In the genomic region with DNA sequence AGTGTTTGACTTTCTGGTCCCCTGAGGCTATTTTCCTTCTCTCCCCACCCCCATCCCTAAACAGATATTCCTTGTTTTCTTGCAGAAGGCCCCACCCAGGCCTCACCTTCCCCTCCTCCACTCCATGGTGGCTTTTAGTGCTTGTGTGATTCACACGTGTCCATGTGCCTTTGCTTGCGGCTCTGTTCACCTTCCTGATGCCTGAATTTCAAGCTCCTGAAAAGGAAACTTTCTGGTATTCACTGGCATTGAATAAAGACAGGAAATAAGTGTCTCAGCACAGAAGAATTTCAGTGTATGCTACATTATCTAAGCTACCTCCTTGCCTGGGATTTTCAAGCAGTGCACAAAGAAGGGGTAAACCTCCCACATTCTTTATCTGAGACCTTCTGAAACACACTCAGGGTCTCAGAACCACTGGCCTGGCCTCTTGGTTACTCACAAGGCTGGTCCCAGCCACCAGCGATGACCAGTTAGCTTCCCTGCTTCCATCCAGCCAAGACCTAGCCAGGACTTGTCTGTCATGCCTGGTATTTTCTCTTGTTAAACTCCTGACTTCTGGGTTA, we compare ENCODE assay signal across 8 cellular contexts. TPM values are rescaled to one million over a fixed set of nuclear protein-coding genes. Genes with fewer than 3 reads are reported as not detected.
DNase-seq lines count a peak whose midpoint lies in the region; ATAC-seq and TF ChIP-seq lines count a peak whose summit lies in the region.

No MANE protein-coding gene starts in this region.

- ATAC-seq in heart right ventricle (peak; percentile 23 to 74 (median 62)), Right ventricle myocardium inferior (no peak), HG03354 (IDR thresholded peaks at IDR 0.05; ENCODE audit: poor library complexity, severe bottlenecking, unreplicated experiment) (no peak), GM21390 (IDR thresholded peaks at IDR 0.05; ENCODE audit: unreplicated experiment) (no peak)

- H3K27ac Mint-ChIP-seq in MCF 10A (ENCODE audit: low read depth, unreplicated experiment) = peak overlapping the region; percentile 88

- H3K36me3 ChIP-seq in heart right ventricle = no peaks in the 10 kb centered on the region

- DNase-seq in heart right ventricle (no peak), Right ventricle myocardium inferior (ENCODE audit: missing footprints) (no peak), MCF 10A (ENCODE audit: unreplicated experiment) (peak; percentile 91), left kidney (ENCODE audit: low read depth, low spot score) (peak; percentile 37), midbrain (lab: John Stamatoyannopoulos, UW) (no peak)
- no peak for DNase-seq in activated CD4-positive, CD25-positive, alpha-beta regulatory T cell treated with anti-CD3 and anti-CD28 coated beads, Interleukin-2, amount 50 U/mL, for 72 hours

- no peaks in the 10 kb centered on the region for H3K9me3 ChIP-seq in heart right ventricle

- no peaks in the 10 kb centered on the region for H3K27me3 Mint-ChIP-seq in MCF 10A (ENCODE audit: insufficient read depth, unreplicated experiment)

- no peaks in the 10 kb centered on the region for H3K9me3 Mint-ChIP-seq in MCF 10A (ENCODE audit: unreplicated experiment)

- H3K36me3 Mint-ChIP-seq in MCF 10A (ENCODE audit: insufficient read depth, unreplicated experiment) = peaks cover 5% of the 10 kb centered on the region

- WGBS in heart right ventricle, 2 donors = 42 to 54% methylated on average over 3 of the region's 3 CpGs

- peak overlapping the region; percentile 46 for H3K4me3 Mint-ChIP-seq in MCF 10A (ENCODE audit: unreplicated experiment)

- peaks cover 0 to 19% (median 0%) of the 10 kb centered on the region in 9 donors for H3K4me1 ChIP-seq in heart right ventricle

- peaks cover 33% of the 10 kb centered on the region for H3K4me1 Mint-ChIP-seq in MCF 10A (ENCODE audit: insufficient read depth, unreplicated experiment)

- BruUV-seq in MCF 10A (replicated peaks; lab: Mats Ljungman, UMichigan) = TSS peak; percentile 52

- CTCF ChIA-PET in MCF 10A (lab: Yijun Ruan, JAX) = interaction anchor here (0.6 to 2.3 kb wide), 8 partner anchors 11 to 744 kb away, joined by 3 to 20 read pairs (median 6); no protein-coding TSS in a partner anchor

- no peak overlapping the region for H3K4me3 ChIP-seq in heart right ventricle

- intact Hi-C loops in heart right ventricle (cut with DNase I) (no loop called here), Right ventricle myocardium inferior (cut with DNase I) (no loop called here), MCF 10A (cut with micrococcal nuclease) (no loop called here)

- H3K27ac ChIP-seq in heart right ventricle = peak overlapping the region in 8 of 10 donors; percentile 36 to 76 (median 43)

- TF ChIP-seq CTCF in heart right ventricle (IDR thresholded peaks at IDR 0.05) (no peak), MCF 10A (IDR thresholded peaks at IDR 0.05; ENCODE audit: unreplicated experiment) (no peak)

- H3K27me3 ChIP-seq in heart right ventricle = no peaks in the 10 kb centered on the region

- POLR2A ChIA-PET in MCF 10A (lab: Yijun Ruan, JAX) = interaction anchor here (0.5 to 8.9 kb wide), 17 partner anchors 10 to 191 kb away, joined by 3 to 177 read pairs (median 5); a partner anchor contains a TSS

RNA-seq across cellular contexts. Expression of a gene that starts 17.2 kb away (rescaled TPM):
- total RNA-seq in heart right ventricle = 100 to 1,000 TPM in 7 of 10 donors, 10 to 100 TPM in 3; 73.5 to 222 (median 170) TPM
- polyA plus RNA-seq in heart right ventricle = 10 to 100 TPM; 26.0 to 35.3 TPM
- 103 TPM for total RNA-seq in Right ventricle myocardium inferior
- total RNA-seq in MCF 10A (2022) = 128 and 130 TPM in 2 replicates

Comparison
In these comparisons a context has a peak if more than half of its experiments do, and no peak if none do; other contexts are left out.
1. ATAC-seq: peak in heart right ventricle (8 of 8); none in Right ventricle myocardium inferior (single experiment), HG03354 (single experiment) and GM21390 (single experiment).
2. DNase-seq: peak in MCF 10A (single experiment) and left kidney (single experiment); none in heart right ventricle (0 of 2), Right ventricle myocardium inferior (single experiment), activated CD4-positive, CD25-positive, alpha-beta regulatory T cell treated with anti-CD3 and anti-CD28 coated beads, Interleukin-2, amount 50 U/mL, for 72 hours (single experiment) and midbrain (single experiment).